32 cellular contexts compared by ENCODE assay signal in genomic region chr1:117262976-117263375, GRCh38. TPM values are rescaled to one million over a fixed set of nuclear protein-coding genes. Genes with fewer than 3 reads are reported as not detected.
DNase-seq lines count a peak whose midpoint lies in the region; ATAC-seq, FAIRE-seq and TF ChIP-seq lines count a peak whose summit lies in the region.
"Had no signal": no experiment of that assay in that cellular context is flagged by ENCODE, and none has a peak within 500 bp of the region (broad histone marks: within the 10 kb centered on the region; RNA-seq: fewer than 3 reads in every experiment).

No MANE protein-coding gene starts in this region.

- in situ Hi-C loops in K562 (cut with MboI), result no loop called here

- H3K9me3 Mint-ChIP-seq in mesothelial cell of epicardium, result peaks cover 21% of the 10 kb centered on the region

- no peak overlapping the region for H3K4me2 ChIP-seq in K562 (ENCODE audit: insufficient read depth, low read length)
- H3K4me2 ChIP-seq in Karpas-422 (ENCODE audit: low read depth, low read length, poor library complexity, severe bottlenecking), result no peak overlapping the region
- H3K4me2 ChIP-seq: BLaER1 had no signal

- no peak for FAIRE-seq in K562 (lab: Jason Lieb, UNC)
- FAIRE-seq: A204.1, GM12878, GM12892, GM19239 had no signal

- WGBS in K562 (ENCODE audit: insufficient coverage, low coverage, missing lambda C conversion rate), result 6% methylated on average over 5 of the region's 5 CpGs
- WGBS in esophagus muscularis mucosa, result 92% methylated on average over 5 of the region's 5 CpGs

- POLR2A ChIA-PET in K562 (lab: Yijun Ruan, JAX), result interaction anchor here (0.6 to 1.1 kb wide), 4 partner anchors 10 to 13 kb away, joined by 3 to 4 read pairs (median 4); no protein-coding TSS in a partner anchor

- intact Hi-C loops in K562 (cut with micrococcal nuclease), result no loop called here
- intact Hi-C loops in esophagus muscularis mucosa (cut with DNase I), result no loop called here

- no peak overlapping the region for H3K4me3 Mint-ChIP-seq in mesothelial cell of epicardium
- H3K4me3 Mint-ChIP-seq: CD14-positive monocyte; CD4-positive, alpha-beta memory T cell; CD4-positive, CD25-positive, alpha-beta regulatory T cell; CD8-positive, alpha-beta memory T cell had no signal

- ATAC-seq in K562 (no peak), GM18498 (IDR thresholded peaks at IDR 0.05; ENCODE audit: unreplicated experiment) (no peak)
- ATAC-seq: GM12878 had no signal

- CTCF ChIA-PET in K562 (lab: Yijun Ruan, JAX; ENCODE audit: low intra/inter-chr PET ratio), result no interaction called here

- DNase-seq in K562 (ENCODE audit: extremely low read depth in 1 of 4, low spot score in 3 of 4) (no peak), esophagus muscularis mucosa (ENCODE audit: extremely low spot score) (peak; percentile 77), mesothelial cell of epicardium (ENCODE audit: low spot score in 2 of 2, unreplicated experiment in 2 of 2) (no peak), NCI-H510A treated with DMSO at 0.1 percent for 48 hours (lab: John Stamatoyannopoulos, UW) (no peak), NCI-H2227 treated with DMSO at 0.1 percent for 48 hours (lab: John Stamatoyannopoulos, UW) (no peak), Karpas-422 (no peak)
- DNase-seq: 8988T; ACHN; BE2C; C1 segment of cervical spinal cord; CD4-positive, alpha-beta memory T cell; CD4-positive, CD25-positive, alpha-beta regulatory T cell; CD8-positive, alpha-beta memory T cell; COR-L47; DMS 273 treated with DMSO at 0.1 percent for 48 hours; DMS153; DMS53; DMS79; DND-41; EL; GDM1 had no signal

- H3K36me3 Mint-ChIP-seq in mesothelial cell of epicardium, result peaks cover 10% of the 10 kb centered on the region
- H3K36me3 Mint-ChIP-seq: CD14-positive monocyte; CD4-positive, alpha-beta memory T cell; CD4-positive, CD25-positive, alpha-beta regulatory T cell had no signal

- no peaks in the 10 kb centered on the region for H3K9me1 ChIP-seq in K562 (ENCODE audit: control insufficient read depth, insufficient read depth, low read length)

- H3K27ac Mint-ChIP-seq in mesothelial cell of epicardium, result peak overlapping the region; percentile 8
- H3K27ac Mint-ChIP-seq: CD14-positive monocyte; CD4-positive, CD25-positive, alpha-beta regulatory T cell had no signal

- no peaks in the 10 kb centered on the region for H3K36me3 ChIP-seq in K562 (ENCODE audit: control insufficient read depth, insufficient read depth, low read length)
- no peaks in the 10 kb centered on the region for H3K36me3 ChIP-seq in esophagus muscularis mucosa
- no peaks in the 10 kb centered on the region for H3K36me3 ChIP-seq in Karpas-422 (ENCODE audit: insufficient read depth, low read length)
- H3K36me3 ChIP-seq: BE2C, BLaER1 had no signal

- no peaks in the 10 kb centered on the region for H3K9me3 ChIP-seq in K562 (replicated peaks; ENCODE audit: control insufficient read depth, insufficient read depth, low read depth, low read length)
- H3K9me3 ChIP-seq in esophagus muscularis mucosa, result peaks cover 0 to 7% (median 0%) of the 10 kb centered on the region in 4 donors
- H3K9me3 ChIP-seq in Karpas-422 (ENCODE audit: low read length), result no peaks in the 10 kb centered on the region
- H3K9me3 ChIP-seq: BE2C had no signal

- H3K4me1 ChIP-seq in K562 (replicated peaks in 1 of 2; ENCODE audit: control insufficient read depth in 2 of 2, insufficient read depth in 2 of 2, low read length in 2 of 2) (no peaks in the 10 kb centered on the region), esophagus muscularis mucosa (peaks cover 4 to 13% (median 9%) of the 10 kb centered on the region in 4 donors), Karpas-422 (ENCODE audit: low read length) (no peaks in the 10 kb centered on the region)
- H3K4me1 ChIP-seq: BE2C, BLaER1 had no signal

- no peak overlapping the region for H3K9ac ChIP-seq in K562 (ENCODE audit: insufficient read depth in 1 of 2, low read depth in 2 of 2, low read length in 2 of 2)
- no peak overlapping the region for H3K9ac ChIP-seq in Karpas-422 (ENCODE audit: low read length)
- H3K9ac ChIP-seq: BLaER1 had no signal

- TF ChIP-seq EP300 in K562 (IDR thresholded peaks at IDR 0.05; ENCODE audit: low read length) (no peak), esophagus muscularis mucosa (IDR thresholded peaks at IDR 0.05) (no peak)

- peaks cover 26% of the 10 kb centered on the region for H3K4me1 Mint-ChIP-seq in mesothelial cell of epicardium
- H3K4me1 Mint-ChIP-seq: CD14-positive monocyte; CD4-positive, alpha-beta memory T cell; CD4-positive, CD25-positive, alpha-beta regulatory T cell; CD8-positive, alpha-beta memory T cell had no signal

- no peak for TF ChIP-seq RAD21 in K562 (CRISPR knock-in tag; conservative IDR thresholded peaks at IDR 0.05 in 1 of 2, IDR thresholded peaks at IDR 0.05 in 1 of 2)

- H3K27me3 ChIP-seq in K562 (ENCODE audit: control insufficient read depth in 2 of 2, insufficient read depth in 2 of 2, low read length in 2 of 2), result peaks cover 4 to 16% of the 10 kb centered on the region in 2 experiments; a peak in 2 of 5 replicates
- H3K27me3 ChIP-seq in esophagus muscularis mucosa, result no peaks in the 10 kb centered on the region
- H3K27me3 ChIP-seq in Karpas-422 (ENCODE audit: low read length), result no peaks in the 10 kb centered on the region
- H3K27me3 ChIP-seq: BE2C, BLaER1 had no signal

- TF ChIP-seq CTCF in K562 (IDR thresholded peaks at IDR 0.05 in 2 of 3, conservative IDR thresholded peaks at IDR 0.05 in 1 of 3; ENCODE audit: insufficient read depth in 2 of 3, low read depth in 1 of 3, low read length in 3 of 3) (no peak), esophagus muscularis mucosa (IDR thresholded peaks at IDR 0.05) (no peak), mesothelial cell of epicardium (IDR thresholded peaks at IDR 0.05; ENCODE audit: unreplicated experiment) (no peak)

- H4K20me1 ChIP-seq in K562 (replicated peaks; ENCODE audit: control insufficient read depth, insufficient read depth, low read length) (no peaks in the 10 kb centered on the region; the same call in 1 of the 2 replicates), Karpas-422 (ENCODE audit: insufficient read depth, low read depth, low read length) (no peaks in the 10 kb centered on the region)
- H4K20me1 ChIP-seq: BLaER1 had no signal

- H3K27ac ChIP-seq in K562 (ENCODE audit: extremely low read depth, low read depth, low read length), result no peak overlapping the region
- H3K27ac ChIP-seq in esophagus muscularis mucosa (replicated peaks in 1 of 4), result no peak overlapping the region
- no peak overlapping the region for H3K27ac ChIP-seq in Karpas-422 (ENCODE audit: low read length)
- H3K27ac ChIP-seq: BLaER1 had no signal

- H3K9me2 ChIP-seq in Karpas-422 (replicated peaks; ENCODE audit: insufficient read depth, low read length), result no peaks in the 10 kb centered on the region

- H2AFZ ChIP-seq in K562 (ENCODE audit: low read depth, low read length) (no peak overlapping the region), Karpas-422 (ENCODE audit: low read length) (no peak overlapping the region)

- TF ChIP-seq POLR2A in K562 (conservative IDR thresholded peaks at IDR 0.05) (no peak), esophagus muscularis mucosa (IDR thresholded peaks at IDR 0.05; ENCODE audit: low read depth) (no peak)

- no TSS peak for BruUV-seq in K562 (replicated peaks; lab: Mats Ljungman, UMichigan)

- H3K79me2 ChIP-seq in K562 (ENCODE audit: control insufficient read depth, insufficient read depth, low read length), result no peaks in the 10 kb centered on the region
- no peaks in the 10 kb centered on the region for H3K79me2 ChIP-seq in Karpas-422 (ENCODE audit: low read length)

- H3K4me3 ChIP-seq in K562, result no peak overlapping the region
- no peak overlapping the region for H3K4me3 ChIP-seq in esophagus muscularis mucosa
- no peak overlapping the region for H3K4me3 ChIP-seq in Karpas-422 (ENCODE audit: low read length)
- H3K4me3 ChIP-seq: BLaER1, GM12878 had no signal

- H3K27me3 Mint-ChIP-seq in mesothelial cell of epicardium (ENCODE audit: low read depth), result no peaks in the 10 kb centered on the region

TF ChIP-seq in K562, 482 proteins besides CTCF, POLR2A, EP300 and RAD21:
- TF ChIP-seq CBFA2T3 (IDR thresholded peaks at IDR 0.05) (no peak), HNRNPUL1 (IDR thresholded peaks at IDR 0.05; ENCODE audit: low read length) (no peak), NRF1 (conservative IDR thresholded peaks at IDR 0.05 in 1 of 2, IDR thresholded peaks at IDR 0.05 in 1 of 2) (peak; percentile 25 to 39; a peak in 2 of 4 replicates)

RNA-seq across cellular contexts. Expression of gene VTCN1, which starts 52.2 kb away (rescaled TPM):
- not detected in 2 replicates for total RNA-seq in K562 (2011; cell fraction: chromatin; rRNA removed; ENCODE audit: low replicate concordance)
- not detected in 2 replicates for total RNA-seq in K562 (2011; cell fraction: nucleolus; rRNA removed)
- total RNA-seq in K562 (2011; cell fraction: nucleoplasm; rRNA removed), result not detected in 2 replicates
- not detected in 2 replicates for total RNA-seq in K562 (2014; rRNA removed)
- not detected in 2 replicates for total RNA-seq in K562 (2014; rRNA removed; fragmentation: Illumina TruSeq; extraction: Trizol)
- total RNA-seq in K562 (2015; rRNA removed; fragmentation: Illumina TruSeq; extraction: Trizol), result not detected in 2 replicates
- not detected in 2 replicates for total RNA-seq in K562 (2021)
- polyA plus RNA-seq in K562 (2011; rRNA removed), result not detected in 2 replicates
- polyA plus RNA-seq in K562 (2011; cell fraction: cytosol; rRNA removed), result not detected in 2 replicates
- polyA plus RNA-seq in K562 (2011; cell fraction: nucleus; rRNA removed), result not detected in 2 replicates
- not detected in 2 replicates for polyA plus RNA-seq in K562 (2012)
- not detected in 2 replicates for polyA plus RNA-seq in K562 (2014; fragmentation: Illumina TruSeq; extraction: Trizol)
- polyA plus RNA-seq in K562 (2014; fragmentation: Nextera tagmentation; extraction: Ambion mirVana), result not detected
- not detected in 2 replicates for polyA plus RNA-seq in K562 (2014; rRNA removed)
- polyA minus RNA-seq in K562 (2011; rRNA and poly(A)+ RNA removed), result not detected in 2 replicates
- polyA minus RNA-seq in K562 (2011; cell fraction: cytosol; rRNA and poly(A)+ RNA removed), result not detected in 2 replicates
- not detected in 2 replicates for polyA minus RNA-seq in K562 (2011; cell fraction: nucleus; rRNA and poly(A)+ RNA removed)
- total RNA-seq in esophagus muscularis mucosa, result not detected
- 27.6 to 28.3 TPM (median 27.9 TPM) in 3 replicates for total RNA-seq in mesothelial cell of epicardium
- not detected in 2 replicates for total RNA-seq in Karpas-422 (2014; rRNA removed; shearing (Covaris generic); ENCODE audit: low replicate concordance)
- total RNA-seq: A673; CD4-positive, alpha-beta memory T cell; CD4-positive, CD25-positive, alpha-beta regulatory T cell; CD8-positive, alpha-beta memory T cell; Daoy; G401; GM12878 had no signal
- polyA plus RNA-seq: AG04450; CD14-positive monocyte; CD4-positive, alpha-beta memory T cell; CD4-positive, CD25-positive, alpha-beta regulatory T cell; CD8-positive, alpha-beta memory T cell; GM12878 had no signal

Comparison
In these comparisons a context has a peak if more than half of its experiments do, and no peak if none do; other contexts are left out.
1. RNA of gene VTCN1, which starts 52.2 kb away (total RNA-seq): 27.6 to 28.3 TPM in mesothelial cell of epicardium; not detected in K562, not detected in esophagus muscularis mucosa and not detected in Karpas-422; every median in the first group is over 10 times any median in the second.